8 cellular contexts compared by ENCODE assay signal in the genomic region with DNA sequence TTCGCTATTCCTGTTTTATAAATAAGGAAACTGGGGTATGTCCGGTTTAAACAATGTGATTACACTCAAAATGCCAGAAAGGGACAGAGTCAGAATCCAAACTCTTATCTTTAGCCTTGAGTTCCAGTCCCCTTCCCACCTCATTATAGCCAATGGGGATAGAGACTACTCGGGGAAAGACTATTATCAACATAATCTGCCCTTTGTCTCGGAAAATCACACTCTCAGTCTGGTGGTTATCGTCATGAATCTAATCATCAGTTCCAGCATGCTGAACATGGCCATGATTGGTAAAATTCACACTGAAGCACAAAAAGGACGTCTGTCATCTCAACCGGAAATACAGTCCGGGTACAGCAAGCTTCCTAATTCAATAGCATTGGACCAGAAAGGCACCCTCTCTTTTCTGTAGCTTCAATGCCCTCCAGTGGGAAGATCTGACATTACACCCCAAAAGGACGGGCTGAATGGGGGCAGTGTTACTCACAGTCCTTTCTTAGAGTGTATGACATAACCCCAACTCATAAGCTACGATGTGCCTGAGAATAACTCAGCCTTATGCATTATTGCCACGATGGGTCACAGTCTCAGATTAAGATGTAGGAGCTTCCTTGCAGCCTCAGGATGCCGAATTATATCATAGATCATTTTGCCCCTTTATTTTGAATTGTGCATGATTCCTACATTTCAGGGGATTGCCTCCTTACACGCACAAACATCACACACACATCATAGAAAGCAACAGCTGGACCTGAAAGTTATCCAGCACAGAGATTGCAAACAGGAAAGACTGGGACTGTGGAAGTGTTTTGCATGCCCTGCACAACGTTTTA.
A peak's percentile ranks its signal among the peaks of the same experiment; 100 is the strongest.
DNase-seq lines count a peak whose midpoint lies in the region; ATAC-seq lines count a peak whose summit lies in the region.

No MANE protein-coding gene starts in this region.

- no peaks in the 10 kb centered on the region for H3K36me3 Mint-ChIP-seq in effector memory CD8-positive, alpha-beta T cell (ENCODE audit: insufficient read depth)

- DNase-seq in NCI-H460 (ENCODE audit: extremely low read depth, low read depth) (peak; percentile 62), mesendoderm (peak; percentile 92)
- DNase-seq in activated CD4-positive, alpha-beta T cell treated with anti-CD3 and anti-CD28 coated beads, Interleukin-2, amount 50 U/mL, for 48 hours = peak; percentile 57 to 69
- peak; percentile 2 to 6 (median 5) for DNase-seq in effector memory CD8-positive, alpha-beta T cell
- DNase-seq in stimulated activated CD8-positive, alpha-beta memory T cell treated with anti-CD3 and anti-CD28 coated beads, Interleukin-4, amount 100 ng/mL, for 24 hours (ENCODE audit: low read depth) = peak; percentile 22

- H3K4me3 ChIP-seq in BLaER1 (no peak overlapping the region), mesendoderm (ENCODE audit: low read length) (no peak overlapping the region)

- H3K4me1 ChIP-seq in BLaER1 (no peaks in the 10 kb centered on the region), mesendoderm (ENCODE audit: control insufficient read depth, low read depth, low read length) (peaks cover 14% of the 10 kb centered on the region)

- H3K27me3 ChIP-seq in BLaER1 = no peaks in the 10 kb centered on the region
- no peaks in the 10 kb centered on the region for H3K27me3 ChIP-seq in mesendoderm (ENCODE audit: insufficient read depth, low read length, poor library complexity)

- H3K27ac ChIP-seq in BLaER1 (no peak overlapping the region), mesendoderm (ENCODE audit: low read depth, low read length) (no peak overlapping the region)

- H4K5ac ChIP-seq in mesendoderm (ENCODE audit: low read length) = no peak overlapping the region

- H3K79me1 ChIP-seq in mesendoderm (ENCODE audit: low read length) = no peaks in the 10 kb centered on the region

- H3K9ac ChIP-seq in BLaER1 = no peak overlapping the region
- H3K9ac ChIP-seq in mesendoderm (ENCODE audit: low read length) = peak overlapping the region; percentile 41

- H3K4me2 ChIP-seq in BLaER1 (peak overlapping the region; percentile 27), mesendoderm (ENCODE audit: low read length) (no peak overlapping the region)

- H2BK120ac ChIP-seq in mesendoderm (ENCODE audit: low read depth, low read length) = peak overlapping the region; percentile 29

- ATAC-seq in GM19023 (IDR thresholded peaks at IDR 0.05; ENCODE audit: unreplicated experiment) (peak; percentile 96), HG03108 (IDR thresholded peaks at IDR 0.05; ENCODE audit: unreplicated experiment) (peak; percentile 98)
- ATAC-seq in effector memory CD8-positive, alpha-beta T cell (replicated peaks) = peak; percentile 54

- H2AK5ac ChIP-seq in mesendoderm (ENCODE audit: low read length) = no peak overlapping the region

- no peaks in the 10 kb centered on the region for H3K9me3 ChIP-seq in BLaER1

- no peaks in the 10 kb centered on the region for H3K79me2 ChIP-seq in mesendoderm (ENCODE audit: control insufficient read depth, insufficient read depth, low read length)

- no peak overlapping the region for H3K4me3 Mint-ChIP-seq in effector memory CD8-positive, alpha-beta T cell

- no peaks in the 10 kb centered on the region for H3K36me3 ChIP-seq in BLaER1
- H3K36me3 ChIP-seq in mesendoderm (ENCODE audit: control insufficient read depth, insufficient read depth, low read length) = no peaks in the 10 kb centered on the region

- H3K27me3 Mint-ChIP-seq in effector memory CD8-positive, alpha-beta T cell = peaks cover 7 to 27% of the 10 kb centered on the region in 2 donors

- H3K27ac Mint-ChIP-seq in effector memory CD8-positive, alpha-beta T cell = no peak overlapping the region

- peak overlapping the region; percentile 67 for H4K8ac ChIP-seq in mesendoderm (ENCODE audit: low read depth, low read length)

- WGBS in mesendoderm (ENCODE audit: extremely low coverage, insufficient coverage, low lambda C conversion rate) = no CpG with 5 or more reads among the region's 14 CpGs

- peak overlapping the region; percentile 95 for H3K4ac ChIP-seq in mesendoderm (ENCODE audit: low read depth, low read length)

- peak overlapping the region; percentile 52 for H3K18ac ChIP-seq in mesendoderm (ENCODE audit: low read length)

- H2BK5ac ChIP-seq in mesendoderm (ENCODE audit: low read length) = peak overlapping the region; percentile 36

- peak overlapping the region; percentile 63 for H3K56ac ChIP-seq in mesendoderm (ENCODE audit: low read length)

- H4K20me1 ChIP-seq in BLaER1 = no peaks in the 10 kb centered on the region

- peaks cover 0 to 3% of the 10 kb centered on the region in 2 donors for H3K9me3 Mint-ChIP-seq in effector memory CD8-positive, alpha-beta T cell

- H3K23ac ChIP-seq in mesendoderm (ENCODE audit: low read length) = no peak overlapping the region

- H2BK15ac ChIP-seq in mesendoderm (replicated peaks; ENCODE audit: low read depth) = no peak overlapping the region

- no peaks in the 10 kb centered on the region for H3K4me1 Mint-ChIP-seq in effector memory CD8-positive, alpha-beta T cell (ENCODE audit: low read depth in 2 of 2)

Comparison
In these comparisons a context has a peak if more than half of its experiments do, and no peak if none do; other contexts are left out.
1. DNase-seq: peak in every context shown above with its lines; median percentile 92 in mesendoderm; 63 in activated CD4-positive, alpha-beta T cell treated with anti-CD3 and anti-CD28 coated beads, Interleukin-2, amount 50 U/mL, for 48 hours; 62 in NCI-H460; 22 in stimulated activated CD8-positive, alpha-beta memory T cell treated with anti-CD3 and anti-CD28 coated beads, Interleukin-4, amount 100 ng/mL, for 24 hours; 5 in effector memory CD8-positive, alpha-beta T cell.